In the genomic region with DNA sequence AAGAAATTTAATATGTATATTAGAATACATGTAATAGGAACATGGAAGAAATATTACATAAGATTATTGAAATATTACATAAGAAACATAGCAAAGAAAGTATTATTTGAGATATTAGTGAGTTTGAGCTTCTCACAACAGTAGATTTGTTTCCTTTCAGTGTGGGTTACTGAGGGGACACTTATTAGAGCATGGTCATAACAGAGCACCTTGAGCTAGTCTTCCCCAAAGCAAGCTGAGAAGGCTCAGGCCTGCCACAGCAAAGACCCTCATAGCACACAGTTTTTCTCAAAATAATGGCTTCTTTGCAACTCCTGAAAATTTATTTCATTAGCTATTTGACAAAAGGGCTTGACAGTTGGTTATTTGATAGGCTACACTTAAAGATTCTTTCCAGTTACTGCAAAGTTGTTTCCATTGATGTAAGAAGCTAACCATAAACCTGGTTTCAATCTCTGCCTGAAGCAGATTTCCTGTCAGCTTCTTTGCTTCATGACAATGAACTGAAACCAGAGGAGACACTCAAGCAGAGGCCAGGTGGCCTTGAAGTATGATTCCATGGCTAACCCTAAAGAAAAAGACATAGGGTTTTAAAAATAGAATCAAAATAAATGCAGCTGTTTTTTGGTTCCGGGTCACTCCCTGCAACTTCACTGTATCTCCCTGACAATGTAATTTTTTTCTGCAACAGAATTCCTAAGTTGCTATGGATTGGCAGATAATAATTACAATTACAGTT, we compare ENCODE assay signal across 2 cellular contexts.
TF ChIP-seq lines count a peak whose summit lies in the region.

No MANE protein-coding gene starts in this region.

TF ChIP-seq in SK-N-SH treated with all-trans-retinoic acid at 6 μM for 48 hours, 23 proteins besides CTCF, POLR2A, EP300 and RAD21 (continued from another document):
- TF ChIP-seq, protein P1, sequence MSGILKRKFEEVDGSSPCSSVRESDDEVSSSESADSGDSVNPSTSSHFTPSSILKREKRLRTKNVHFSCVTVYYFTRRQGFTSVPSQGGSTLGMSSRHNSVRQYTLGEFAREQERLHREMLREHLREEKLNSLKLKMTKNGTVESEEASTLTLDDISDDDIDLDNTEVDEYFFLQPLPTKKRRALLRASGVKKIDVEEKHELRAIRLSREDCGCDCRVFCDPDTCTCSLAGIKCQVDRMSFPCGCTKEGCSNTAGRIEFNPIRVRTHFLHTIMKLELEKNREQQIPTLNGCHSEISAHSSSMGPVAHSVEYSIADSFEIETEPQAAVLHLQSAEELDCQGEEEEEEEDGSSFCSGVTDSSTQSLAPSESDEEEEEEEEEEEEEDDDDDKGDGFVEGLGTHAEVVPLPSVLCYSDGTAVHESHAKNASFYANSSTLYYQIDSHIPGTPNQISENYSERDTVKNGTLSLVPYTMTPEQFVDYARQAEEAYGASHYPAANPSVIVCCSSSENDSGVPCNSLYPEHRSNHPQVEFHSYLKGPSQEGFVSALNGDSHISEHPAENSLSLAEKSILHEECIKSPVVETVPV (CRISPR knock-in tag; IDR thresholded peaks at IDR 0.05): no peak
- no peak for TF ChIP-seq TCF4 (CRISPR knock-in tag; IDR thresholded peaks at IDR 0.05; ENCODE audit: borderline replicate concordance)
- TF ChIP-seq ZNF70 (CRISPR knock-in tag; IDR thresholded peaks at IDR 0.05): no peak
TF ChIP-seq in SK-N-SH treated with all-trans-retinoic acid at 6 μM for 48 hours: peak in this region for 0.

TF ChIP-seq in SK-N-SH, 30 proteins besides CTCF, POLR2A, EP300 and RAD21 (continued from another document):
- TF ChIP-seq, protein P2, sequence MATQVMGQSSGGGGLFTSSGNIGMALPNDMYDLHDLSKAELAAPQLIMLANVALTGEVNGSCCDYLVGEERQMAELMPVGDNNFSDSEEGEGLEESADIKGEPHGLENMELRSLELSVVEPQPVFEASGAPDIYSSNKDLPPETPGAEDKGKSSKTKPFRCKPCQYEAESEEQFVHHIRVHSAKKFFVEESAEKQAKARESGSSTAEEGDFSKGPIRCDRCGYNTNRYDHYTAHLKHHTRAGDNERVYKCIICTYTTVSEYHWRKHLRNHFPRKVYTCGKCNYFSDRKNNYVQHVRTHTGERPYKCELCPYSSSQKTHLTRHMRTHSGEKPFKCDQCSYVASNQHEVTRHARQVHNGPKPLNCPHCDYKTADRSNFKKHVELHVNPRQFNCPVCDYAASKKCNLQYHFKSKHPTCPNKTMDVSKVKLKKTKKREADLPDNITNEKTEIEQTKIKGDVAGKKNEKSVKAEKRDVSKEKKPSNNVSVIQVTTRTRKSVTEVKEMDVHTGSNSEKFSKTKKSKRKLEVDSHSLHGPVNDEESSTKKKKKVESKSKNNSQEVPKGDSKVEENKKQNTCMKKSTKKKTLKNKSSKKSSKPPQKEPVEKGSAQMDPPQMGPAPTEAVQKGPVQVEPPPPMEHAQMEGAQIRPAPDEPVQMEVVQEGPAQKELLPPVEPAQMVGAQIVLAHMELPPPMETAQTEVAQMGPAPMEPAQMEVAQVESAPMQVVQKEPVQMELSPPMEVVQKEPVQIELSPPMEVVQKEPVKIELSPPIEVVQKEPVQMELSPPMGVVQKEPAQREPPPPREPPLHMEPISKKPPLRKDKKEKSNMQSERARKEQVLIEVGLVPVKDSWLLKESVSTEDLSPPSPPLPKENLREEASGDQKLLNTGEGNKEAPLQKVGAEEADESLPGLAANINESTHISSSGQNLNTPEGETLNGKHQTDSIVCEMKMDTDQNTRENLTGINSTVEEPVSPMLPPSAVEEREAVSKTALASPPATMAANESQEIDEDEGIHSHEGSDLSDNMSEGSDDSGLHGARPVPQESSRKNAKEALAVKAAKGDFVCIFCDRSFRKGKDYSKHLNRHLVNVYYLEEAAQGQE (IDR thresholded peaks at IDR 0.05; ENCODE audit: low read depth, low read length): no peak
- no peak for TF ChIP-seq POLR2AphosphoS5 (IDR thresholded peaks at IDR 0.05; ENCODE audit: low read depth, low read length)
- no peak for TF ChIP-seq EZH2phosphoT487 (IDR thresholded peaks at IDR 0.05; ENCODE audit: borderline replicate concordance, low read depth)
- TF ChIP-seq ELF1 (IDR thresholded peaks at IDR 0.05): no peak
- no peak for TF ChIP-seq TAF1 (IDR thresholded peaks at IDR 0.05; ENCODE audit: borderline replicate concordance, low read depth, low read length)
- TF ChIP-seq, protein P3, sequence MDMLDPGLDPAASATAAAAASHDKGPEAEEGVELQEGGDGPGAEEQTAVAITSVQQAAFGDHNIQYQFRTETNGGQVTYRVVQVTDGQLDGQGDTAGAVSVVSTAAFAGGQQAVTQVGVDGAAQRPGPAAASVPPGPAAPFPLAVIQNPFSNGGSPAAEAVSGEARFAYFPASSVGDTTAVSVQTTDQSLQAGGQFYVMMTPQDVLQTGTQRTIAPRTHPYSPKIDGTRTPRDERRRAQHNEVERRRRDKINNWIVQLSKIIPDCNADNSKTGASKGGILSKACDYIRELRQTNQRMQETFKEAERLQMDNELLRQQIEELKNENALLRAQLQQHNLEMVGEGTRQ (IDR thresholded peaks at IDR 0.05; ENCODE audit: borderline replicate concordance, low read depth, low read length): no peak
- TF ChIP-seq GABPA (IDR thresholded peaks at IDR 0.05; ENCODE audit: low read depth): no peak
- no peak for TF ChIP-seq TCF12 (IDR thresholded peaks at IDR 0.05)
- no peak for TF ChIP-seq CHD2 (IDR thresholded peaks at IDR 0.05; ENCODE audit: low read length, partially characterized antibody)
